In the genomic region with DNA sequence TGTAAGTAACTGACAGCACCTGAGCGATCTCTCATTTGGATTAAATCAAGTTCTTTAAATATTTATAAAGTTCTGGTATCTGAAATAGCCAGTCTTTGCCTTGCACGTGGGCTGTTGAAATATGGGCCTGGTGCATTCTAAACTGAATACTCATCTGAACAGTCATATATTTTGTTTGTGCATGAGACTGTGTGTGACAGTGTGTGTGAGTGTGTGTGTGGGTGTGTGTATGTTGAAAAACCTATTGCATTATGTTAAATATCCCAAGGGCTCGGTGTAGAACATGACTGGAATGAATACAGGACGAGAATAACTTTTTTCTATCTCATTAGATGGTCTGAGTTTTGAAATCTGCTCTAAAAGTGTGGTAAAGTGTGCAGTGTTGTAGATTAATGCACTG, we compare ENCODE assay signal across 27 cellular contexts.
"Had no signal": no experiment of that assay in that cellular context is flagged by ENCODE, and none has a peak within 500 bp of the region (broad histone marks: within the 10 kb centered on the region; RNA-seq: fewer than 3 reads in every experiment).

No MANE protein-coding gene starts in this region.

- H3K27ac Mint-ChIP-seq: activated CD4-positive, alpha-beta T cell treated with anti-CD3 and anti-CD28 coated beads, Interleukin-2, amount 10 ng/mL, durations not matched to agents 24 days and 14 days; activated naive CD4-positive, alpha-beta T cell treated with anti-CD3 and anti-CD28 coated beads, Interleukin-2, amount 10 ng/mL, durations not matched to agents 7 days and 5 days; activated naive CD8-positive, alpha-beta T cell; activated naive CD8-positive, alpha-beta T cell treated with anti-CD3 and anti-CD28 coated beads, Interleukin-2, amount 50 U/mL, for 24 hours; activated T-helper 1 cell treated with anti-CD3 and anti-CD28 coated beads, Interleukin-12 subunit alpha, Interleukin-12 subunit beta, Interleukin-2, Interleukin-4 antibody, amounts not matched to agents 30 ng/mL and 10 ng/mL and 1 ng/mL, durations not matched to agents 14 hours and 24 hours and 36 hours had no signal

- H3K4me3 Mint-ChIP-seq: activated CD4-positive, alpha-beta T cell treated with anti-CD3 and anti-CD28 coated beads, Interleukin-2, amount 10 ng/mL, durations not matched to agents 24 days and 14 days; activated naive CD4-positive, alpha-beta T cell treated with anti-CD3 and anti-CD28 coated beads, Interleukin-2, amount 10 ng/mL, durations not matched to agents 7 days and 5 days; activated naive CD8-positive, alpha-beta T cell; activated naive CD8-positive, alpha-beta T cell treated with anti-CD3 and anti-CD28 coated beads, Interleukin-2, amount 50 U/mL, for 24 hours; activated T-cell treated with anti-CD3 and anti-CD28 coated beads, Interleukin-2, amount 50 U/mL, for 4 hours; activated T-helper 1 cell treated with anti-CD3 and anti-CD28 coated beads, Interleukin-12 subunit alpha, Interleukin-12 subunit beta, Interleukin-2, Interleukin-4 antibody, amounts not matched to agents 30 ng/mL and 10 ng/mL and 1 ng/mL, durations not matched to agents 14 hours and 24 hours and 36 hours had no signal

- H3K36me3 Mint-ChIP-seq: activated naive CD4-positive, alpha-beta T cell treated with anti-CD3 and anti-CD28 coated beads, Interleukin-2, amount 10 ng/mL, durations not matched to agents 7 days and 5 days; activated naive CD8-positive, alpha-beta T cell had no signal

- DNase-seq: activated CD4-positive, alpha-beta T cell treated with anti-CD3 and anti-CD28 coated beads, Interleukin-2, amount 10 ng/mL, durations not matched to agents 24 days and 14 days; activated CD4-positive, alpha-beta T cell treated with anti-CD3 and anti-CD28 coated beads, Interleukin-2, amount 50 U/mL, for 4 hours; activated CD8-positive, alpha-beta memory T cell treated with anti-CD3 and anti-CD28 coated beads, Interleukin-2, amount 50 U/mL, for 4 hours; activated gamma-delta T cell treated with Interleukin-2 at 50 U/mL for 16 hours; activated naive CD4-positive, alpha-beta T cell treated with anti-CD3 and anti-CD28 coated beads, Interleukin-2, amount 10 ng/mL, durations not matched to agents 7 days and 5 days; activated naive CD8-positive, alpha-beta T cell treated with anti-CD3 and anti-CD28 coated beads, Interleukin-2, amount 50 U/mL, for 24 hours; activated T-cell treated with anti-CD3 and anti-CD28 coated beads for 4 hours; activated T-cell treated with anti-CD3 and anti-CD28 coated beads, Interleukin-2, amount 50 U/mL, for 4 hours; anterior cingulate cortex; IMR-90; Karpas-422; NCI-H1105; NCI-H1417 treated with DMSO at 0.1 percent for 48 hours; NCI-H187 treated with DMSO at 0.1 percent for 48 hours; NCI-H2081; NCI-H345; NCI-H526; NCI-H748 treated with DMSO at 0.1 percent for 48 hours; PC-9; Right ventricle myocardium superior; SW 1271; T-helper 1 cell; T-helper 2 cell; T1000 had no signal

- H3K4me3 ChIP-seq: K562, PC-9 had no signal

- H3K4me2 ChIP-seq: PC-9 had no signal

- H3K4me1 Mint-ChIP-seq: activated CD4-positive, alpha-beta T cell treated with anti-CD3 and anti-CD28 coated beads, Interleukin-2, amount 10 ng/mL, durations not matched to agents 24 days and 14 days; activated naive CD4-positive, alpha-beta T cell treated with anti-CD3 and anti-CD28 coated beads, Interleukin-2, amount 10 ng/mL, durations not matched to agents 7 days and 5 days; activated naive CD8-positive, alpha-beta T cell treated with anti-CD3 and anti-CD28 coated beads, Interleukin-2, amount 50 U/mL, for 24 hours had no signal

- H3K27me3 Mint-ChIP-seq: activated CD4-positive, alpha-beta T cell treated with anti-CD3 and anti-CD28 coated beads, Interleukin-2, amount 10 ng/mL, durations not matched to agents 24 days and 14 days; activated naive CD4-positive, alpha-beta T cell treated with anti-CD3 and anti-CD28 coated beads, Interleukin-2, amount 10 ng/mL, durations not matched to agents 7 days and 5 days; activated naive CD8-positive, alpha-beta T cell treated with anti-CD3 and anti-CD28 coated beads, Interleukin-2, amount 50 U/mL, for 24 hours had no signal

- H2AFZ ChIP-seq: PC-9 had no signal

- H3K27ac ChIP-seq: PC-9 had no signal
